ENCODE assay signal across 27 cellular contexts in the genomic region with DNA sequence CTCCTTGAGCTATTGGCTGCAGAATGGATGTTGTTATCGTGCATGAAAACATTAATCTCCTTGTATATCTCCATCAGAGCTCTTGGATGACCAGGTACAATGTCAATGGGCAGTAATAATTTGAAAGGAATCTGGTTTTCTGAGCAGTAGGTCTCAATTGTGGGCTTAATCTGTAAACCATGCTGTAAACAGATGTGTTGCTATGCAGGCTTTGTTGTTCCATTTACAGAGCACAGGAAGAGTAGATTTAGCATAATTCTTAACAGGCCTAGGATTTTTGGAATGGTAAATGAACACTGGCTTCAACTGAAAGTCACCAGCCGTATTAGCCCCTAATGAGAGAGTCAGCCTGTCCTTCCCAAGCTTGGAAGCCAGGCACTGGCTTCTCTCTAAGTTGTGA.
"Had no signal": no experiment of that assay in that cellular context is flagged by ENCODE, and none has a peak within 500 bp of the region (broad histone marks: within the 10 kb centered on the region; RNA-seq: fewer than 3 reads in every experiment).

No MANE protein-coding gene starts in this region.

- H3K4me3 ChIP-seq: breast epithelium, heart right ventricle, lower lobe of right lung, testis, transverse colon had no signal

- H3K9me3 ChIP-seq: breast epithelium, heart right ventricle, lower lobe of right lung, testis, transverse colon had no signal

- H3K4me1 Mint-ChIP-seq: activated naive CD8-positive, alpha-beta T cell treated with anti-CD3 and anti-CD28 coated beads, Interleukin-2, amount 50 U/mL, for 24 hours; nephron had no signal

- DNase-seq: activated CD4-positive, alpha-beta T cell treated with anti-CD3 and anti-CD28 coated beads for 4 hours; activated CD4-positive, alpha-beta T cell treated with anti-CD3 and anti-CD28 coated beads, Interleukin-2, amount 50 U/mL, for 4 hours; activated effector memory CD4-positive, alpha-beta T cell treated with Interleukin-2 at 50 U/mL for 16 hours; activated naive CD4-positive, alpha-beta T cell treated with Interleukin-2 at 50 U/mL for 16 hours; activated naive CD8-positive, alpha-beta T cell treated with anti-CD3 and anti-CD28 coated beads, Interleukin-2, amount 50 U/mL, for 24 hours; activated T-cell treated with anti-CD3 and anti-CD28 coated beads for 4 hours; amygdala; central memory CD4-positive, alpha-beta T cell; effector CD4-positive, alpha-beta T cell; erythroblast; foreskin melanocyte; heart right ventricle; kidney glomerular epithelial cell; lower lobe of right lung; mesenchymal stem cell; posterior cingulate gyrus; right cardiac atrium; stimulated activated CD4-positive, alpha-beta T cell treated with anti-CD3 and anti-CD28 coated beads, Interleukin-15, amount 100 ng/mL, for 24 hours; stimulated activated CD4-positive, alpha-beta T cell treated with anti-CD3 and anti-CD28 coated beads, Interleukin-2, amount 100 ng/mL, for 24 hours; stimulated activated naive CD4-positive, alpha-beta T cell treated with Interleukin-2 at 50 U/mL for 16 hours; testis; transverse colon had no signal

- ATAC-seq: activated naive CD8-positive, alpha-beta T cell treated with anti-CD3 and anti-CD28 coated beads, Interleukin-2, amount 50 U/mL, for 24 hours; heart right ventricle; left lobe of liver; lower lobe of right lung; right cardiac atrium had no signal

- H3K27me3 Mint-ChIP-seq: activated naive CD8-positive, alpha-beta T cell treated with anti-CD3 and anti-CD28 coated beads, Interleukin-2, amount 50 U/mL, for 24 hours; dendritic cell treated with granulocyte-macrophage colony-stimulating factor and Interleukin-4, amounts not matched to agents 40 ng/mL and 50 ng/mL, for 4 days had no signal

- H3K9me3 Mint-ChIP-seq: activated naive CD8-positive, alpha-beta T cell treated with anti-CD3 and anti-CD28 coated beads, Interleukin-2, amount 50 U/mL, for 24 hours; dendritic cell treated with granulocyte-macrophage colony-stimulating factor and Interleukin-4, amounts not matched to agents 40 ng/mL and 50 ng/mL, for 4 days; nephron had no signal

- H3K27ac ChIP-seq: breast epithelium, heart right ventricle, lower lobe of right lung, testis, transverse colon, VCaP had no signal

- H3K27ac Mint-ChIP-seq: activated naive CD8-positive, alpha-beta T cell treated with anti-CD3 and anti-CD28 coated beads, Interleukin-2, amount 50 U/mL, for 24 hours; dendritic cell treated with granulocyte-macrophage colony-stimulating factor and Interleukin-4, amounts not matched to agents 40 ng/mL and 50 ng/mL, for 4 days; nephron had no signal

- H3K4me1 ChIP-seq: breast epithelium, heart right ventricle had no signal

- H3K36me3 ChIP-seq: breast epithelium had no signal

- H3K27me3 ChIP-seq: breast epithelium, heart right ventricle, testis, transverse colon had no signal

- H3K4me3 Mint-ChIP-seq: activated naive CD8-positive, alpha-beta T cell treated with anti-CD3 and anti-CD28 coated beads, Interleukin-2, amount 50 U/mL, for 24 hours; dendritic cell treated with granulocyte-macrophage colony-stimulating factor and Interleukin-4, amounts not matched to agents 40 ng/mL and 50 ng/mL, for 4 days; nephron had no signal
